10 cellular contexts compared by ENCODE assay signal in the genomic region with DNA sequence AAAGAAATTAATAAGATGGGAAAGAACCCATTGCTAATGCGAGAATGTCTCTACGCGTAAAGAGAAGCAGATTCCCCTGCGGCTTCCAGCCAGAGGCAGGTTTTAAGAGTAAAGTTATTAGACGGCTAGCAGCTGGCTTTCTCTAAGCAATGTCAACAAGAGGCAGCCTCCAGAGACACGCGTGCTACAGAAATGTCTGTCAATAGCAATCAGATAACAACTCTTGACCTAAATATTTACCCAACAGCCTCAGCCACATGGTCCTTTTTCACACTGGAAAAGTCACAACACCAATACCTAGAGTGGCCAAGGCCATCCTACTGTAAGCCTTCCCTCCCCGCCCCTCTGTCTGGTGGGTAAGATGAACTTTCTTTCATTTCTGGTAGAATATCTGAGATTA.
"Had no signal": no experiment of that assay in that cellular context is flagged by ENCODE, and none has a peak within 500 bp of the region (broad histone marks: within the 10 kb centered on the region; RNA-seq: fewer than 3 reads in every experiment).

No MANE protein-coding gene starts in this region.

- H3K9me3 ChIP-seq: body of pancreas, gastrocnemius medialis, ovary, stomach, thoracic aorta had no signal

- H3K36me3 ChIP-seq: gastrocnemius medialis, ovary, stomach, thoracic aorta had no signal

- H3K27me3 ChIP-seq: body of pancreas, ovary had no signal

- H3K27ac ChIP-seq: body of pancreas, epithelial cell of prostate, gastrocnemius medialis, ovary, stomach, thoracic aorta had no signal

- DNase-seq: activated T-cell treated with anti-CD3 and anti-CD28 coated beads, Interleukin-2, amount 50 U/mL, for 1 hour; body of pancreas; cortex of kidney; effector memory CD4-positive, alpha-beta T cell; gastrocnemius medialis; ovary; stimulated activated CD4-positive, alpha-beta T cell treated with anti-CD3 and anti-CD28 coated beads, Interleukin-4, amount 100 ng/mL, for 4 hours; stomach had no signal

- H3K4me1 ChIP-seq: gastrocnemius medialis, stomach had no signal

- ATAC-seq: body of pancreas, gastrocnemius medialis had no signal

- H3K4me3 ChIP-seq: body of pancreas, gastrocnemius medialis, ovary, stomach, thoracic aorta had no signal
